1 cellular context compared by ENCODE assay signal in genomic region chrX:44872319-44872816, GRCh38.
TF ChIP-seq lines count a peak whose summit lies in the region.

No MANE protein-coding gene starts in this region.

TF ChIP-seq in HepG2, 621 proteins besides CTCF, POLR2A, EP300 and RAD21 (continued from another document and continues in another):
- TF ChIP-seq AFF4 (CRISPR knock-in tag; IDR thresholded peaks at IDR 0.05) (no peak), KDM1A (CRISPR knock-in tag; IDR thresholded peaks at IDR 0.05) (no peak), CC2D1A (CRISPR knock-in tag; IDR thresholded peaks at IDR 0.05) (no peak), MYPOP (CRISPR knock-in tag; IDR thresholded peaks at IDR 0.05) (peak; percentile 63; the same call in 1 of the 2 replicates), ZNF691 (CRISPR knock-in tag; IDR thresholded peaks at IDR 0.05; ENCODE audit: borderline replicate concordance, low read depth) (no peak), EEA1 (CRISPR knock-in tag; IDR thresholded peaks at IDR 0.05; ENCODE audit: borderline replicate concordance) (no peak), CHCHD3 (CRISPR knock-in tag; IDR thresholded peaks at IDR 0.05) (no peak), NFKB2 (CRISPR knock-in tag; IDR thresholded peaks at IDR 0.05; ENCODE audit: borderline replicate concordance) (no peak; the same call in 1 of the 2 replicates), ZNF576 (CRISPR knock-in tag; IDR thresholded peaks at IDR 0.05) (no peak), NFAT5 (CRISPR knock-in tag; IDR thresholded peaks at IDR 0.05) (no peak), ZNF263 (CRISPR knock-in tag; IDR thresholded peaks at IDR 0.05) (no peak; the same call in 1 of the 2 replicates), ZNF12 (CRISPR knock-in tag; IDR thresholded peaks at IDR 0.05) (no peak), ZNF282 (IDR thresholded peaks at IDR 0.05; ENCODE audit: partially characterized antibody) (no peak), KDM3A (CRISPR knock-in tag; IDR thresholded peaks at IDR 0.05; ENCODE audit: low read depth) (0 out of 2 replicates have a peak, but pooled peaks have one; percentile 32), DMTF1 (CRISPR knock-in tag; IDR thresholded peaks at IDR 0.05) (no peak), ZNF260 (CRISPR knock-in tag; IDR thresholded peaks at IDR 0.05; ENCODE audit: borderline replicate concordance, low read depth) (no peak), SALL2 (CRISPR knock-in tag; IDR thresholded peaks at IDR 0.05) (no peak), NONO (IDR thresholded peaks at IDR 0.05) (no peak), NONO (CRISPR knock-in tag; conservative IDR thresholded peaks at IDR 0.05) (no peak; the same call in 1 of the 2 replicates), ZNF101 (CRISPR knock-in tag; IDR thresholded peaks at IDR 0.05; ENCODE audit: borderline replicate concordance, low read depth) (no peak), THAP11 (CRISPR knock-in tag; IDR thresholded peaks at IDR 0.05) (no peak), MED1 (CRISPR knock-in tag; IDR thresholded peaks at IDR 0.05) (peak; percentile 23; the same call in 1 of the 2 replicates), RERE (CRISPR knock-in tag; IDR thresholded peaks at IDR 0.05; ENCODE audit: low read depth) (no peak), FOXC1 (CRISPR knock-in tag; IDR thresholded peaks at IDR 0.05; ENCODE audit: borderline replicate concordance) (no peak), IRF2 (CRISPR knock-in tag; IDR thresholded peaks at IDR 0.05) (no peak), MTF1 (CRISPR knock-in tag; IDR thresholded peaks at IDR 0.05) (no peak), ZNF777 (CRISPR knock-in tag; IDR thresholded peaks at IDR 0.05) (no peak), TP53 (CRISPR knock-in tag; conservative IDR thresholded peaks at IDR 0.05) (no peak), NFIC (IDR thresholded peaks at IDR 0.05; ENCODE audit: low read length) (no peak), STAT6 (CRISPR knock-in tag; IDR thresholded peaks at IDR 0.05; ENCODE audit: borderline replicate concordance) (no peak), MYC (CRISPR knock-in tag; IDR thresholded peaks at IDR 0.05; ENCODE audit: borderline replicate concordance) (0 out of 2 replicates have a peak, but pooled peaks have one; percentile 16)
